13 cellular contexts compared by ENCODE assay signal in the genomic region with DNA sequence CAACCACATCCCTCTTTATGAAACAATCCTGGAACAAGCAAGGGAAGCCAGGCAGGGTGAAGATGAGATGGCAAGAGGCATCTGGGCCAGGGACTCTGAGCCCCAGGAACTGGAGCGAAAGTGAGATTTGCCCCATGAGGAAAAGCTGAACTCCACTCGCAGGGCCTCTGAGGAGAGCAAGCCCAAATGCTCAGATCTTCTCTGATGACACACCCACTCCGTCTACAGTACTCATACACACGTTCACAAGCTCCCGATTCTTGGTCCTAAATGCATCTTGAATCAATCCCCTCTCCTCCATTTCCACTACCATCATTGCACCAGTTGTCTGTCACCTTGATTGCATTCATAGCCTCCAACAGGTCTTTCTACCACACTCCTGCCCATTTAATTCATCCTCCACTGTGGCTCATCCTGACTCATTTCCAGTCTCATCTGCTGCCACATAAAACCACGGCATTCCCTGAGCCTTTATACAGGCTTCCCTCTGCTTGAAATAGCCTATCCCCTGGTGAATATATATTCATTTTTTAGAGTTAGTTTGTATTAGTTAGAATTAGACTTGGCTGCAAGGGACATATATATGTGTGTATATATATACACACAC. TPM values are rescaled to one million over a fixed set of nuclear protein-coding genes. Genes with fewer than 3 reads are reported as not detected.
DNase-seq lines count a peak whose midpoint lies in the region; ATAC-seq and TF ChIP-seq lines count a peak whose summit lies in the region.
"Had no signal": no experiment of that assay in that cellular context is flagged by ENCODE, and none has a peak within 500 bp of the region (broad histone marks: within the 10 kb centered on the region; RNA-seq: fewer than 3 reads in every experiment).

No MANE protein-coding gene starts in this region.

- no peak overlapping the region for H3K9ac ChIP-seq in PC-3 (ENCODE audit: low read length)

- POLR2A ChIA-PET in PC-3 (lab: Charles Lee; ENCODE audit: unreplicated experiment) = no interaction called here

- intact Hi-C loops in PC-3 (cut with micrococcal nuclease) = loop anchor here (5.0 kb wide), 2 partner anchors 59 to 314 kb away; no protein-coding TSS in a partner anchor

- H3K9me2 ChIP-seq in PC-3 (replicated peaks; ENCODE audit: low read length) = no peaks in the 10 kb centered on the region

- no TSS peak for BruUV-seq in PC-3 (replicated peaks; lab: Mats Ljungman, UMichigan)

- no peaks in the 10 kb centered on the region for H4K20me1 ChIP-seq in PC-3 (ENCODE audit: low read length)

- H3K27ac ChIP-seq in PC-3 (ENCODE audit: low read length) = no peak overlapping the region

- peak overlapping the region; percentile 27 for H3K4me2 ChIP-seq in PC-3 (ENCODE audit: low read length)

- H3K9me3 ChIP-seq in PC-3 (ENCODE audit: low read length) = no peaks in the 10 kb centered on the region
- H3K9me3 ChIP-seq: BE2C had no signal

- CTCF ChIA-PET in PC-3 (lab: Charles Lee) = no interaction called here

- H3K79me2 ChIP-seq in PC-3 (ENCODE audit: low read length) = no peaks in the 10 kb centered on the region

- peak; percentile 65 for DNase-seq in AG08396 (ENCODE audit: low spot score)
- DNase-seq in PC-3 = peak; percentile 92
- DNase-seq in fibroblast of peridontal ligament (ENCODE audit: extremely low read depth) = peak; percentile 61
- DNase-seq in central memory CD4-positive, alpha-beta T cell = no peak
- DNase-seq in GM20000 (ENCODE audit: low spot score) = no peak
- DNase-seq in NK-92 (lab: John Stamatoyannopoulos, UW; ENCODE audit: unreplicated experiment) = no peak
- DNase-seq: activated B cell treated with CpG ODN at 0.5 μM for 24 hours, BE2C, mesendoderm, NCI-H345, Right ventricle myocardium superior, trophoblast cell had no signal

- no peaks in the 10 kb centered on the region for H3K36me3 ChIP-seq in PC-3 (ENCODE audit: low read depth, low read length)
- H3K36me3 ChIP-seq: BE2C had no signal

- no peak overlapping the region for H2AFZ ChIP-seq in PC-3 (ENCODE audit: low read length)

- ATAC-seq in PC-3 = peak; percentile 96
- ATAC-seq: activated T-helper 17 cell treated with anti-CD3 and anti-CD28 coated beads, Interleukin-2, amount 50 U/mL, for 72 hours had no signal

- no peaks in the 10 kb centered on the region for H3F3A ChIP-seq in PC-3 (ENCODE audit: low read length, unreplicated experiment)

- TF ChIP-seq CTCF in PC-3 (conservative IDR thresholded peaks at IDR 0.05; ENCODE audit: low read depth, low read length) = no peak
- TF ChIP-seq CTCF in GM20000 (IDR thresholded peaks at IDR 0.05; ENCODE audit: extremely low read depth, missing control alignments) = no peak

- peaks cover 26% of the 10 kb centered on the region for H3K4me1 ChIP-seq in PC-3 (ENCODE audit: insufficient read depth, low read length)

- H3K4me3 ChIP-seq in PC-3 (ENCODE audit: low read length) = no peak overlapping the region

- no peaks in the 10 kb centered on the region for H3K27me3 ChIP-seq in PC-3 (ENCODE audit: low read length)
- H3K27me3 ChIP-seq: BE2C had no signal

RNA-seq across cellular contexts. Expression of a gene that starts 1.3 kb away (rescaled TPM):
- not detected in 2 replicates for total RNA-seq in PC-3 (2014; rRNA removed)
- total RNA-seq: activated B cell treated with CpG ODN at 0.5 μM for 24 hours; activated T-helper 17 cell treated with anti-CD3 and anti-CD28 coated beads, Interleukin-2, amount 50 U/mL, for 72 hours; Right ventricle myocardium superior had no signal

RNA-seq across cellular contexts. Expression of a gene that starts 5.1 kb away (rescaled TPM):
- total RNA-seq in PC-3 (2014; rRNA removed) = 86.5 and 89.5 TPM in 2 replicates

RNA-seq across cellular contexts. Expression of a gene that starts 20.2 kb away (rescaled TPM):
- total RNA-seq in PC-3 (2014; rRNA removed) = 28.9 and 38.0 TPM in 2 replicates

RNA-seq across cellular contexts. Expression of a gene that starts 30.1 kb away (rescaled TPM):
- total RNA-seq in PC-3 (2014; rRNA removed) = not detected in 2 replicates
- total RNA-seq: activated B cell treated with CpG ODN at 0.5 μM for 24 hours; activated T-helper 17 cell treated with anti-CD3 and anti-CD28 coated beads, Interleukin-2, amount 50 U/mL, for 72 hours; Right ventricle myocardium superior had no signal

RNA-seq across cellular contexts. Expression of a gene that starts 36.7 kb away (rescaled TPM):
- total RNA-seq in PC-3 (2014; rRNA removed) = not detected in 2 replicates
- total RNA-seq: activated B cell treated with CpG ODN at 0.5 μM for 24 hours; activated T-helper 17 cell treated with anti-CD3 and anti-CD28 coated beads, Interleukin-2, amount 50 U/mL, for 72 hours had no signal

Comparison
In these comparisons a context has a peak if more than half of its experiments do, and no peak if none do; other contexts are left out.
1. DNase-seq: peak in AG08396 (single experiment), PC-3 (single experiment) and fibroblast of peridontal ligament (single experiment); none in central memory CD4-positive, alpha-beta T cell (single experiment), GM20000 (single experiment) and NK-92 (single experiment).